ENCODE assay signal across 22 cellular contexts in genomic region chr1:116726872-116727271, GRCh38. TPM values are rescaled to one million over a fixed set of nuclear protein-coding genes. Genes with fewer than 3 reads are reported as not detected.
"Had no signal": no experiment of that assay in that cellular context is flagged by ENCODE, and none has a peak within 500 bp of the region (broad histone marks: within the 10 kb centered on the region; RNA-seq: fewer than 3 reads in every experiment).

No MANE protein-coding gene starts in this region.

- H3K4me3 Mint-ChIP-seq: activated naive CD4-positive, alpha-beta T cell treated with anti-CD3 and anti-CD28 coated beads, Interleukin-2, amount 50 U/mL, for 24 hours; naive B cell; neural progenitor cell had no signal

- H3K4me1 Mint-ChIP-seq: neural progenitor cell had no signal

- ATAC-seq: body of pancreas, left lung, pancreas had no signal

- H3K36me3 Mint-ChIP-seq: activated naive CD4-positive, alpha-beta T cell treated with anti-CD3 and anti-CD28 coated beads, Interleukin-2, amount 50 U/mL, for 24 hours; neural progenitor cell had no signal

- H3K27me3 Mint-ChIP-seq: activated naive CD4-positive, alpha-beta T cell treated with anti-CD3 and anti-CD28 coated beads, Interleukin-2, amount 50 U/mL, for 24 hours had no signal

- H3K27ac Mint-ChIP-seq: naive B cell, neural progenitor cell had no signal

- H3K9me3 Mint-ChIP-seq: activated naive CD4-positive, alpha-beta T cell treated with anti-CD3 and anti-CD28 coated beads, Interleukin-2, amount 50 U/mL, for 24 hours; naive B cell; neural progenitor cell had no signal

- DNase-seq: activated CD4-positive, alpha-beta T cell treated with anti-CD3 and anti-CD28 coated beads for 1 hour; activated CD8-positive, alpha-beta memory T cell treated with anti-CD3 and anti-CD28 coated beads, Interleukin-2, amount 50 U/mL, for 48 hours; amygdala; body of pancreas; caudate nucleus; colonic mucosa; effector CD4-positive, alpha-beta T cell; esophagus squamous epithelium; islet precursor cell; left lung; naive B cell; pancreas; stimulated activated CD4-positive, alpha-beta T cell treated with anti-CD3 and anti-CD28 coated beads, Interleukin-2, amount 100 ng/mL, for 48 hours; stimulated activated naive CD4-positive, alpha-beta T cell treated with Interleukin-2 at 50 U/mL for 16 hours; testis; upper lobe of left lung had no signal

RNA-seq across cellular contexts. Expression of gene CD2, which starts 27.4 kb away (rescaled TPM):
- total RNA-seq: endothelial cell of umbilical vein, fibroblast of villous mesenchyme, glomerular endothelial cell, renal cortical epithelial cell had no signal
